Comparison of ENCODE assay signal across 1 cellular context in the genomic region with DNA sequence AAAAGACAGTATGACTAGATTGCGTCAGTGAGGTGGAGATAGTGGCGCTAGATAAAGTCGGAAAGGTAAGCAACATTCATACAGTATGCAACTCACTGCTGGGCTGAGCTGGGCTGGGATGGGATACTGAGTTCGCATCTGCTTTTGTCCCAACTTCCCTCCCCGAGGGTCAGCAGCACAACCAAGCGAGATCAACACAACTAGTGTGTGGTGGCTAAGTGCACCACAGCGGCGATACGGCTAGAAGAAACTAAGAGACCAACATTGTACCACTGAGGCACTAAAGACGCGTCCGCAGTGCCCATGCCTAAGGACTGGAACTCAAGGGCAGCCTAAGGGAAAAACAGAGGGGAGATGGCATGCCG.
TF ChIP-seq lines count a peak whose summit lies in the region.

No MANE protein-coding gene starts in this region.

TF ChIP-seq in GM12878, 131 proteins besides CTCF, POLR2A, EP300 and RAD21:
- no peak for TF ChIP-seq SUPT20H (IDR thresholded peaks at IDR 0.05; ENCODE audit: borderline replicate concordance, control insufficient read depth, low read depth, low read length)
- no peak for TF ChIP-seq RUNX3 (IDR thresholded peaks at IDR 0.05; ENCODE audit: low read length)
- TF ChIP-seq FOXM1 (IDR thresholded peaks at IDR 0.05; ENCODE audit: low read depth, low read length) = no peak
- no peak for TF ChIP-seq HCFC1 (IDR thresholded peaks at IDR 0.05; ENCODE audit: low read length)
- no peak for TF ChIP-seq SUZ12 (IDR thresholded peaks at IDR 0.05; ENCODE audit: unreplicated experiment)
- no peak for TF ChIP-seq BRCA1 (IDR thresholded peaks at IDR 0.05; ENCODE audit: low read depth, low read length)
